In the genomic region with DNA sequence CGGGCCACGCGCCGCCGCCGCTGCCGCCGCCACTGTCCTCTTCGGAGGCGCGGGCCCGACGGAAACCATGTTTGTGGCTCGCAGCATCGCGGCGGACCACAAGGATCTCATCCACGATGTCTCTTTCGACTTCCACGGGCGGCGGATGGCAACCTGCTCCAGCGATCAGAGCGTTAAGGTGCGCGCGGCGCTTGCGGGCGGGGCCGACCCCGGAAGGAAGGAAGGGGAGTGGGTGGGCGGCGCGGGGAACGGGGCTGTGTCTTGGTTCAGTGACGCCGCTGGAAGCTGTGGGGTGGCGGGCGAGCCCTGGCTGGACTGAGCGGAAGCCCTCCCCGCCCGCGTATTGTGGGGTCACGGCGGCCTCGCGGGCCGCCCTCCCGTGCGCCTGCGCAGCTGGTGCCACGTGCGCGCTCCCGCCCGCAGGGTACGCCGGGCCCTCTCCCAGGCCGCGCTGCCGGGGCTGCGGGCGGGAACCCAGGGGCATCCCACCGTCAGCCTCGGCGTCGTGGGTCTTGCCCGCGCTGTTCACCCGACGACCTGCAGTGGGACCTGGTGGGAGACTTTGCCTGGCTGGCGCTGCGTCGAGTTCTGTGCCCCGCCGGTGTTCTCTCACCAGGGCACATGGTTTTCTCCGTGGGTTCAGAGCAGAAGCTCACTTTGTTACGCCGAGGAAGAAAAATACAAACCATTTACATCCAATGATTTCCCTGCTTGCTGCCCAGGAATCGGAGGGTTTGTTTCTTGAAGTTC, we compare ENCODE assay signal across 8 cellular contexts. TPM values are rescaled to one million over a fixed set of nuclear protein-coding genes. Genes with fewer than 3 reads are reported as not detected.
DNase-seq lines count a peak whose midpoint lies in the region; TF ChIP-seq lines count a peak whose summit lies in the region.

No MANE protein-coding gene starts in this region.

- peaks cover 26% of the 10 kb centered on the region for H4K20me1 ChIP-seq in Loucy (ENCODE audit: insufficient read depth, low read length, poor library complexity, severe bottlenecking)

- H2AFZ ChIP-seq in Loucy (ENCODE audit: low read length) = peak overlapping the region; percentile 88
- H2AFZ ChIP-seq in neuron (ENCODE audit: low read depth, low read length) = peak overlapping the region; percentile 93

- in situ Hi-C loops in G401 (cut with HindIII; ENCODE audit: low sequenced_read_pairs) = no loop called here

- no peak for TF ChIP-seq CTCF in Loucy (conservative IDR thresholded peaks at IDR 0.05; ENCODE audit: low read length)

- peak overlapping the region; percentile 80 for H3K9ac ChIP-seq in Loucy (ENCODE audit: low read depth, low read length, poor library complexity, severe bottlenecking)
- peak overlapping the region; percentile 73 to 79 for H3K9ac ChIP-seq in stomach smooth muscle (ENCODE audit: low read length in 2 of 2)

- H3K4me1 ChIP-seq in Loucy (ENCODE audit: insufficient read depth, low read length, poor library complexity, severe bottlenecking) = peaks cover 31% of the 10 kb centered on the region
- peaks cover 8% of the 10 kb centered on the region for H3K4me1 ChIP-seq in neuron (ENCODE audit: insufficient read depth, low read length)
- H3K4me1 ChIP-seq in stomach smooth muscle (ENCODE audit: control insufficient read depth, insufficient read depth, low read length) = peaks cover 18% of the 10 kb centered on the region

- DNase-seq in G401 (ENCODE audit: low spot score) (peak; percentile 80), H7 (peak; percentile 92), SIG-M5 (lab: John Stamatoyannopoulos, UW) (peak; percentile 71), foreskin melanocyte (peak; percentile 87)
- DNase-seq in activated gamma-delta T cell treated with anti-CD3 and anti-CD28 coated beads, Interleukin-2, amount 50 U/mL, for 16 hours (ENCODE audit: low read depth) = peak; percentile 98

- H3K4me3 ChIP-seq in H7 (ENCODE audit: insufficient read depth, low read depth, low read length) = peak overlapping the region; percentile 74
- peak overlapping the region; percentile 91 for H3K4me3 ChIP-seq in Loucy (ENCODE audit: low read length, poor library complexity, severe bottlenecking)
- peak overlapping the region; percentile 57 for H3K4me3 ChIP-seq in neuron (ENCODE audit: low read length)
- H3K4me3 ChIP-seq in stomach smooth muscle (ENCODE audit: low read length in 2 of 2) = peak overlapping the region; percentile 58 to 81

- H3K27me3 ChIP-seq in H7 (ENCODE audit: control insufficient read depth, insufficient read depth, low read length) (no peaks in the 10 kb centered on the region), Loucy (ENCODE audit: insufficient read depth, low read length, poor library complexity, severe bottlenecking) (no peaks in the 10 kb centered on the region), neuron (ENCODE audit: insufficient read depth, low read length) (no peaks in the 10 kb centered on the region), stomach smooth muscle (ENCODE audit: control insufficient read depth in 1 of 2, insufficient read depth in 2 of 2, low read length in 2 of 2) (no peaks in the 10 kb centered on the region)

- H3K9me3 ChIP-seq in Loucy (ENCODE audit: insufficient read depth, low read depth, low read length) = no peaks in the 10 kb centered on the region
- peaks cover 5% of the 10 kb centered on the region for H3K9me3 ChIP-seq in neuron (ENCODE audit: low read length)
- no peaks in the 10 kb centered on the region for H3K9me3 ChIP-seq in stomach smooth muscle (ENCODE audit: control insufficient read depth in 2 of 2, low read length in 2 of 2)

- H3K36me3 ChIP-seq in H7 (replicated peaks; ENCODE audit: control insufficient read depth, insufficient read depth, low read length) (no peaks in the 10 kb centered on the region; the same call in 1 of the 2 replicates), Loucy (ENCODE audit: insufficient read depth, low read length) (peaks cover 4% of the 10 kb centered on the region; the same call in 1 of the 2 replicates), neuron (ENCODE audit: insufficient read depth, low read length) (peaks cover 6% of the 10 kb centered on the region), stomach smooth muscle (ENCODE audit: control insufficient read depth in 2 of 2, insufficient read depth in 2 of 2, low read length in 2 of 2) (peaks cover 0 to 3% of the 10 kb centered on the region in 2 donors)

- H3F3A ChIP-seq in Loucy (ENCODE audit: low read depth) = peaks cover 9% of the 10 kb centered on the region

- no peaks in the 10 kb centered on the region for H3K9me2 ChIP-seq in Loucy (replicated peaks; ENCODE audit: low read depth, low read length)

- peak overlapping the region; percentile 91 for H3K27ac ChIP-seq in stomach smooth muscle (ENCODE audit: low read length)

- peak overlapping the region; percentile 96 for H3K4me2 ChIP-seq in Loucy (ENCODE audit: low read depth, low read length, poor library complexity, severe bottlenecking)

- peaks cover 51% of the 10 kb centered on the region for H3K79me2 ChIP-seq in Loucy (ENCODE audit: insufficient read depth, low read length)

RNA-seq across cellular contexts. Expression of a gene that starts 0.4 kb away (rescaled TPM):
- total RNA-seq in G401 (2014; rRNA removed; shearing (Covaris generic)) = 48.4 and 53.7 TPM in 2 replicates
- total RNA-seq in H7 (2014; rRNA removed; shearing (Covaris generic)) = 29.3 and 40.5 TPM in 2 replicates

RNA-seq across cellular contexts. Expression of a gene that starts 42.9 kb away (rescaled TPM):
- total RNA-seq in G401 (2014; rRNA removed; shearing (Covaris generic)) = 13.4 and 22.5 TPM in 2 replicates
- total RNA-seq in H7 (2014; rRNA removed; shearing (Covaris generic)) = 26.8 and 27.7 TPM in 2 replicates

Comparison
In these comparisons a context has a peak if more than half of its experiments do, and no peak if none do; other contexts are left out.
1. Peak in every context shown above with its lines: DNase-seq, H3K4me3 ChIP-seq and H3K27ac ChIP-seq.